ENCODE assay signal across 26 cellular contexts in the genomic region with DNA sequence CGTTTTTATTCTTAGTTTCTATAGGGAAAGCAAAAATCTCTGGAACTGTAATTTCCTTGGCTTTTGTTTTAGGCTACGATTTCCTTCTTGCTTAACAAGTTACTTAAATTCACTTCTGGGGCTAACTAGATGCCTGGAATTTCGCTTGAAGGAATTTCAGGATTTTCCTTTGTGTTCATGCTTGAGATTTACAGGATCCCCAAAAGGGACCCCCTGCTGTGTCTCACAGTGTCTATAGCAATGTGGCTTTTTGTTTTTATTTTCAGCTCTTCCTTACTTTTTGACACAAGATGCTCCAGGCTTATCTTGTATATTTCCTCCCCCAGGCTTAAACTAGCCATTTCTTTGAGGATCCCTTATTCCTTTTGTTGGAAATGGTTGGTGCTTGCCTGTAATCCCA.
"Had no signal": no experiment of that assay in that cellular context is flagged by ENCODE, and none has a peak within 500 bp of the region (broad histone marks: within the 10 kb centered on the region; RNA-seq: fewer than 3 reads in every experiment).

No MANE protein-coding gene starts in this region.

- H3K9ac ChIP-seq: parathyroid adenoma had no signal

- H3K9me3 ChIP-seq: esophagus muscularis mucosa, psoas muscle, sigmoid colon, uterus had no signal

- H3K27me3 ChIP-seq: esophagus muscularis mucosa, foreskin keratinocyte, heart right ventricle, sigmoid colon, uterus had no signal

- FAIRE-seq: small intestine had no signal

- H3K4me1 ChIP-seq: esophagus muscularis mucosa, foreskin keratinocyte, heart right ventricle, parathyroid adenoma, psoas muscle, sigmoid colon, uterus had no signal

- H3K4me3 ChIP-seq: esophagus muscularis mucosa, heart right ventricle, psoas muscle, sigmoid colon, uterus had no signal

- H3K79me2 ChIP-seq: parathyroid adenoma had no signal

- H2AFZ ChIP-seq: parathyroid adenoma had no signal

- H3K36me3 ChIP-seq: esophagus muscularis mucosa, heart right ventricle, sigmoid colon, uterus had no signal

- DNase-seq: activated CD4-positive, alpha-beta T cell treated with anti-CD3 and anti-CD28 coated beads, Interleukin-2, amount 50 U/mL, for 1 hour; activated CD8-positive, alpha-beta T cell treated with anti-CD3 and anti-CD28 coated beads for 36 hours; activated gamma-delta T cell treated with Interleukin-2 at 50 U/mL for 16 hours; activated naive CD4-positive, alpha-beta T cell treated with anti-CD3 and anti-CD28 coated beads, Interleukin-2, amount 50 U/mL, for 16 hours; activated naive CD8-positive, alpha-beta T cell treated with anti-CD3 and anti-CD28 coated beads, Interleukin-2, amount 50 U/mL, for 24 hours; activated T-cell treated with anti-CD3 and anti-CD28 coated beads, Interleukin-2, amount 50 U/mL, for 4 hours; amygdala; caudate nucleus; cortex of kidney; foreskin keratinocyte; heart right ventricle; kidney glomerular epithelial cell; left ventricle myocardium superior; naive B cell; occipital lobe; psoas muscle; sigmoid colon; small intestine; stimulated activated CD4-positive, alpha-beta T cell treated with anti-CD3 and anti-CD28 coated beads, Interleukin-4, amount 100 ng/mL, for 24 hours; substantia nigra; T-helper 2 cell; uterus had no signal

- ATAC-seq: activated CD8-positive, alpha-beta T cell treated with anti-CD3 and anti-CD28 coated beads for 36 hours; activated naive CD8-positive, alpha-beta T cell treated with anti-CD3 and anti-CD28 coated beads, Interleukin-2, amount 50 U/mL, for 24 hours; activated T-cell treated with anti-CD3 and anti-CD28 coated beads, Interleukin-2, amount 50 U/mL, for 4 hours; activated T-helper 17 cell treated with anti-CD3 and anti-CD28 coated beads, Interleukin-2, amount 50 U/mL, for 72 hours; foreskin keratinocyte; heart right ventricle; left ventricle myocardium superior; psoas muscle; stimulated activated effector memory CD8-positive, alpha-beta T cell treated with anti-CD3 and anti-CD28 coated beads, Interleukin-12 subunit alpha, Interleukin-12 subunit beta, amount 100 ng/mL, for 72 hours had no signal

- H3K27ac ChIP-seq: esophagus muscularis mucosa, foreskin keratinocyte, heart right ventricle, parathyroid adenoma, psoas muscle, sigmoid colon, uterus had no signal
